8 cellular contexts compared by ENCODE assay signal in genomic region chr3:188788621-188789081, GRCh38.
DNase-seq lines count a peak whose midpoint lies in the region; ATAC-seq and TF ChIP-seq lines count a peak whose summit lies in the region.

No MANE protein-coding gene starts in this region.

- H3K27ac ChIP-seq in mesodermal cell (ENCODE audit: low read depth, low read length, severe bottlenecking) (peak overlapping the region; percentile 81), hepatocyte (no peak overlapping the region), PC-9 (no peak overlapping the region)

- WGBS in mesodermal cell (ENCODE audit: insufficient coverage in 2 of 2), 2 experiments: 72 to 82% methylated on average over 4 of the region's 5 CpGs
- 87% methylated on average over 5 of the region's 5 CpGs for WGBS in hepatocyte (ENCODE audit: low lambda C conversion rate, missing lambda C conversion rate)

- CTCF ChIA-PET in AG04449 (lab: Yijun Ruan, JAX) (interaction anchor here (0.8 to 1.6 kb wide), 2 partner anchors 166 to 1048 kb away, joined by 5 to 9 read pairs; no protein-coding TSS in a partner anchor), PC-9 (lab: Charles Lee) (interaction anchor here (0.6 kb wide), 1 partner anchor 59 kb away, joined by 4 read pairs; no protein-coding TSS in a partner anchor)

- peak; percentile 79 for DNase-seq in AG04449 (ENCODE audit: low read depth, low spot score)
- DNase-seq in NOMO-1 treated with DMSO at 0.1 percent for 48 hours (lab: John Stamatoyannopoulos, UW; ENCODE audit: unreplicated experiment): peak; percentile 97
- DNase-seq in hepatocyte (ENCODE audit: low spot score): no peak
- no peak for DNase-seq in PC-9

- H3K9me3 ChIP-seq in mesodermal cell (ENCODE audit: control insufficient read depth, low read length) (no peaks in the 10 kb centered on the region), hepatocyte (ENCODE audit: low read depth) (no peaks in the 10 kb centered on the region), PC-9 (ENCODE audit: insufficient read depth, low read depth) (peaks cover 3% of the 10 kb centered on the region; the same call in 1 of the 2 replicates)

- no peak overlapping the region for H3K27ac Mint-ChIP-seq in activated T-helper 17 cell treated with anti-CD3 and anti-CD28 coated beads, Interleukin-2, amount 50 U/mL, for 72 hours

- POLR2A ChIA-PET in AG04449 (lab: Yijun Ruan, JAX) (no interaction called here), PC-9 (lab: Charles Lee; ENCODE audit: unreplicated experiment) (no interaction called here)

- peak; percentile 95 for ATAC-seq in activated T-helper 17 cell treated with anti-CD3 and anti-CD28 coated beads, Interleukin-2, amount 50 U/mL, for 72 hours (replicated peaks)
- ATAC-seq in GM21360 (IDR thresholded peaks at IDR 0.05; ENCODE audit: unreplicated experiment) (no peak), HG02840 (IDR thresholded peaks at IDR 0.05; ENCODE audit: low FRiP score, unreplicated experiment) (no peak)

- H3K27me3 Mint-ChIP-seq in activated T-helper 17 cell treated with anti-CD3 and anti-CD28 coated beads, Interleukin-2, amount 50 U/mL, for 72 hours: no peaks in the 10 kb centered on the region

- H3K4me1 ChIP-seq in mesodermal cell (ENCODE audit: control insufficient read depth, insufficient read depth, low read length, poor library complexity, severe bottlenecking) (peaks cover 24% of the 10 kb centered on the region), hepatocyte (ENCODE audit: insufficient read depth) (no peaks in the 10 kb centered on the region), PC-9 (replicated peaks; ENCODE audit: insufficient read depth) (no peaks in the 10 kb centered on the region)

- no peak overlapping the region for H3K4me3 Mint-ChIP-seq in activated T-helper 17 cell treated with anti-CD3 and anti-CD28 coated beads, Interleukin-2, amount 50 U/mL, for 72 hours

- H2AFZ ChIP-seq in hepatocyte (no peak overlapping the region), PC-9 (no peak overlapping the region)

- no peaks in the 10 kb centered on the region for H3K9me3 Mint-ChIP-seq in activated T-helper 17 cell treated with anti-CD3 and anti-CD28 coated beads, Interleukin-2, amount 50 U/mL, for 72 hours

- H3K27me3 ChIP-seq in hepatocyte: no peaks in the 10 kb centered on the region
- H3K27me3 ChIP-seq in PC-9 (ENCODE audit: insufficient read depth, low read depth): no peaks in the 10 kb centered on the region

- no TSS peak for BruUV-seq in PC-9 (replicated peaks; lab: Mats Ljungman, UMichigan)

- intact Hi-C loops in PC-9 (cut with micrococcal nuclease; ENCODE audit: unreplicated experiment): no loop called here

- H3K4me3 ChIP-seq in AG04449 (ENCODE audit: low read depth, low read length) (no peak overlapping the region), mesodermal cell (ENCODE audit: extremely low read depth, insufficient read depth, low read length, poor library complexity, severe bottlenecking) (no peak overlapping the region), hepatocyte (no peak overlapping the region), PC-9 (no peak overlapping the region)

- no peaks in the 10 kb centered on the region for H3K36me3 Mint-ChIP-seq in activated T-helper 17 cell treated with anti-CD3 and anti-CD28 coated beads, Interleukin-2, amount 50 U/mL, for 72 hours (ENCODE audit: low read depth)

- TF ChIP-seq CTCF in AG04449 (IDR thresholded peaks at IDR 0.05; ENCODE audit: insufficient read depth, low read length, missing control alignments) (no peak), hepatocyte (IDR thresholded peaks at IDR 0.05; ENCODE audit: poor library complexity) (no peak), PC-9 (conservative IDR thresholded peaks at IDR 0.05) (no peak)

- H4K20me1 ChIP-seq in hepatocyte (ENCODE audit: insufficient read depth, poor library complexity, severe bottlenecking) (no peaks in the 10 kb centered on the region), PC-9 (ENCODE audit: insufficient read depth) (no peaks in the 10 kb centered on the region)

- peaks cover 4% of the 10 kb centered on the region for H3K4me1 Mint-ChIP-seq in activated T-helper 17 cell treated with anti-CD3 and anti-CD28 coated beads, Interleukin-2, amount 50 U/mL, for 72 hours

- no peaks in the 10 kb centered on the region for H3K9me2 ChIP-seq in hepatocyte (replicated peaks; ENCODE audit: insufficient read depth)
- H3K9me2 ChIP-seq in PC-9 (ENCODE audit: insufficient read depth): no peaks in the 10 kb centered on the region

- H3K36me3 ChIP-seq in mesodermal cell (ENCODE audit: control insufficient read depth, insufficient read depth, low read length): no peaks in the 10 kb centered on the region
- H3K36me3 ChIP-seq in hepatocyte (replicated peaks; ENCODE audit: insufficient read depth, low read depth): peaks cover 6% of the 10 kb centered on the region
- no peaks in the 10 kb centered on the region for H3K36me3 ChIP-seq in PC-9 (ENCODE audit: low read depth)

- H3K79me2 ChIP-seq in hepatocyte (no peaks in the 10 kb centered on the region), PC-9 (ENCODE audit: low read depth) (no peaks in the 10 kb centered on the region)

- H3K4me2 ChIP-seq in hepatocyte (no peak overlapping the region), PC-9 (no peak overlapping the region)

- H3F3A ChIP-seq in PC-9 (ENCODE audit: insufficient read depth, low read depth): no peaks in the 10 kb centered on the region

Comparison
In these comparisons a context has a peak if more than half of its experiments do, and no peak if none do; other contexts are left out.
1. DNase-seq: peak in AG04449 (single experiment) and NOMO-1 treated with DMSO at 0.1 percent for 48 hours (single experiment); none in hepatocyte (single experiment) and PC-9 (0 of 2).